ENCODE assay signal across 14 cellular contexts in the genomic region with DNA sequence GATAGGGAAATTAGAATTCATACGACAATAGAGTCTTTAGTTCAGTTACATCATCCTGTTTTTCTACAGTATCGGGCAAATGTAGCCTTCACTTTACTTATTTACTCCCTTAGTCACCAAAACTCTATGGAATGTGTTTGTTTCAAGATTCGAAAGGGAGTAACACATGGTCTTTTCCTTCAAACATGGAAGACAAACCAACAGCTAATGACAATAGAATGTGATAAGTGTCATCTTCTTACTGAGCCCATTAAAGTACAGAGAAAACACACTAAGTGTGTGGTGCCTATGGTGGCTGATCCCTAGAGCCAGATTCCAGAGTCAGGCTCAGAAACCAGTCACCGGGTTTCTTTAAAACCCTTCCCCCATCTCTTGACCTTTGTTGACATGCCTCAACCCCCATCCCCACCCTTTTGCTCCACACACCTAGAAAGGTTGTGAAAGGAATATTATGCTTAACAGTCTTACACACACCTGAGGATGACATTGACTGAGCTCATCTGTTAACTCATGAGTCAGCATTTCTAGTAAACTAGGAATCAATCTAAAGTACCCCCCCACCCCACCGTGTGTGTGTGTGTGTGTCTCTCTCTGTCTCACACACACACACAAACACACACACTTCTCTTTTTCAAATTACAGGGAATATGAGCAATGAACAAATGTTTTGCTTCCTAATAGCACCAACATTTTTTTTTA.
A peak's percentile ranks its signal among the peaks of the same experiment; 100 is the strongest.
DNase-seq lines count a peak whose midpoint lies in the region; ATAC-seq, FAIRE-seq and TF ChIP-seq lines count a peak whose summit lies in the region.
"Had no signal": no experiment of that assay in that cellular context is flagged by ENCODE, and none has a peak within 500 bp of the region (broad histone marks: within the 10 kb centered on the region; RNA-seq: fewer than 3 reads in every experiment).

No MANE protein-coding gene starts in this region.

- H3K4me3 Mint-ChIP-seq in HFFc6: peak overlapping the region; percentile 42
- H3K4me3 Mint-ChIP-seq: activated CD4-positive, alpha-beta memory T cell treated with anti-CD3 and anti-CD28 coated beads for 36 hours; activated T-helper 17 cell treated with anti-CD3 and anti-CD28 coated beads, Interleukin-2, amount 50 U/mL, for 72 hours had no signal

- no peak overlapping the region for H3K4me3 ChIP-seq in A549
- H3K4me3 ChIP-seq in iPS-20b (ENCODE audit: low read length): no peak overlapping the region
- H3K4me3 ChIP-seq in heart right ventricle: no peak overlapping the region

- DNase-seq in A549 (ENCODE audit: low read depth in 1 of 2, low spot score in 1 of 2): no peak
- peak; percentile 68 for DNase-seq in HFFc6
- DNase-seq in amniotic epithelial cell (ENCODE audit: low read depth): peak; percentile 70
- no peak for DNase-seq in heart right ventricle
- DNase-seq in T1000 (lab: John Stamatoyannopoulos, UW): no peak
- no peak for DNase-seq in OCI-M2 (lab: John Stamatoyannopoulos, UW; ENCODE audit: unreplicated experiment)
- DNase-seq: activated CD4-positive, alpha-beta memory T cell treated with anti-CD3 and anti-CD28 coated beads for 36 hours; effector CD4-positive, alpha-beta T cell; foreskin melanocyte; NCI-H2081; NCI-H526 treated with DMSO at 0.1 percent for 48 hours had no signal

- TF ChIP-seq EP300 in A549 (IDR thresholded peaks at IDR 0.05): no peak

- TF ChIP-seq RAD21 in A549 (conservative IDR thresholded peaks at IDR 0.05 in 1 of 2, IDR thresholded peaks at IDR 0.05 in 1 of 2): no peak

- TF ChIP-seq POLR2A in A549 (IDR thresholded peaks at IDR 0.05; ENCODE audit: low read length): no peak

- no peaks in the 10 kb centered on the region for H3K27me3 Mint-ChIP-seq in HFFc6 (ENCODE audit: insufficient read depth)

- WGBS in A549 (ENCODE audit: missing lambda C conversion rate): 45% methylated on average over 5 of the region's 5 CpGs
- 61 to 69% methylated on average over 5 of the region's 5 CpGs for WGBS in heart right ventricle, 2 donors

- H3K27ac Mint-ChIP-seq in HFFc6: peak overlapping the region; percentile 85
- H3K27ac Mint-ChIP-seq: activated CD4-positive, alpha-beta memory T cell treated with anti-CD3 and anti-CD28 coated beads for 36 hours; activated T-helper 17 cell treated with anti-CD3 and anti-CD28 coated beads, Interleukin-2, amount 50 U/mL, for 72 hours had no signal

- intact Hi-C loops in heart right ventricle (cut with DNase I): loop anchor here in 5 of 10 donors (5.0 to 10.0 kb wide), 2 partner anchors 227 to 235 kb away; no protein-coding TSS in a partner anchor

- H3K4me2 ChIP-seq in A549: no peak overlapping the region

- H3K4me1 ChIP-seq in A549 (no peaks in the 10 kb centered on the region), iPS-20b (ENCODE audit: insufficient read depth, low read length) (peaks cover 55% of the 10 kb centered on the region), heart right ventricle (peaks cover 0 to 16% (median 11%) of the 10 kb centered on the region in 9 donors)

- H3K36me3 Mint-ChIP-seq in HFFc6 (ENCODE audit: low read depth): peaks cover 11% of the 10 kb centered on the region
- H3K36me3 Mint-ChIP-seq: activated CD4-positive, alpha-beta memory T cell treated with anti-CD3 and anti-CD28 coated beads for 36 hours had no signal

- no peak for ATAC-seq in A549
- no peak for ATAC-seq in heart right ventricle
- ATAC-seq in GM19328 (IDR thresholded peaks at IDR 0.05; ENCODE audit: unreplicated experiment): no peak
- ATAC-seq: activated T-helper 17 cell treated with anti-CD3 and anti-CD28 coated beads, Interleukin-2, amount 50 U/mL, for 72 hours had no signal

- H3K27me3 ChIP-seq in iPS-20b (ENCODE audit: insufficient read depth, low read length) (no peaks in the 10 kb centered on the region), heart right ventricle (no peaks in the 10 kb centered on the region)

- H3K27ac ChIP-seq in A549: no peak overlapping the region
- peak overlapping the region; percentile 89 for H3K27ac ChIP-seq in iPS-20b (ENCODE audit: low read length)
- H3K27ac ChIP-seq in heart right ventricle: no peak overlapping the region

- TF ChIP-seq CTCF in A549 (IDR thresholded peaks at IDR 0.05): no peak
- no peak for TF ChIP-seq CTCF in HFFc6 (IDR thresholded peaks at IDR 0.05)
- TF ChIP-seq CTCF in heart right ventricle (IDR thresholded peaks at IDR 0.05): no peak

- H3K4me1 Mint-ChIP-seq in HFFc6 (ENCODE audit: low read depth): peaks cover 68% of the 10 kb centered on the region
- H3K4me1 Mint-ChIP-seq: activated T-helper 17 cell treated with anti-CD3 and anti-CD28 coated beads, Interleukin-2, amount 50 U/mL, for 72 hours had no signal

- H3K36me3 ChIP-seq in iPS-20b (ENCODE audit: insufficient read depth, low read depth, low read length): peaks cover 10% of the 10 kb centered on the region; the same call in 1 of the 2 replicates
- H3K36me3 ChIP-seq in heart right ventricle: no peaks in the 10 kb centered on the region

- H3K9me3 ChIP-seq in A549 (peaks cover 6% of the 10 kb centered on the region; the same call in 1 of the 3 replicates), iPS-20b (ENCODE audit: insufficient read depth, low read depth, low read length) (peaks cover 13% of the 10 kb centered on the region), heart right ventricle (peaks cover 0 to 14% (median 0%) of the 10 kb centered on the region in 11 donors)

- POLR2A ChIA-PET in A549 (lab: Yijun Ruan, JAX): no interaction called here

- H3K9ac ChIP-seq in iPS-20b (ENCODE audit: low read depth, low read length): peak overlapping the region; percentile 51; the same call in 1 of the 2 replicates

- FAIRE-seq in A549 (lab: Jason Lieb, UNC): no peak

- peaks cover 11% of the 10 kb centered on the region for H3K9me3 Mint-ChIP-seq in HFFc6

- CTCF ChIA-PET in A549 (lab: Yijun Ruan, JAX): no interaction called here

TF ChIP-seq in A549, 52 proteins besides CTCF, POLR2A, EP300 and RAD21:
- no peak for TF ChIP-seq GATA3 (IDR thresholded peaks at IDR 0.05; ENCODE audit: borderline replicate concordance)
- peak; percentile 95 for TF ChIP-seq MAFK (IDR thresholded peaks at IDR 0.05; ENCODE audit: partially characterized antibody)
- TF ChIP-seq NFE2L2 (conservative IDR thresholded peaks at IDR 0.05; ENCODE audit: low read length): 0 out of 2 replicates have a peak, but pooled peaks have one; percentile 6

Comparison
In these comparisons a context has a peak if more than half of its experiments do, and no peak if none do; other contexts are left out.
1. DNase-seq: peak in HFFc6 (single experiment) and amniotic epithelial cell (single experiment); none in A549 (0 of 2), heart right ventricle (0 of 2), T1000 (single experiment) and OCI-M2 (single experiment).